1 cellular context compared by ENCODE assay signal in genomic region chr4:108313546-108314339, GRCh38.
TF ChIP-seq lines count a peak whose summit lies in the region.

No MANE protein-coding gene starts in this region.

TF ChIP-seq in GM23338, 12 proteins besides CTCF, POLR2A, EP300 and RAD21 (continued from another document):
- TF ChIP-seq ZNF462 (CRISPR knock-in tag; IDR thresholded peaks at IDR 0.05) = no peak
- TF ChIP-seq, protein P1, sequence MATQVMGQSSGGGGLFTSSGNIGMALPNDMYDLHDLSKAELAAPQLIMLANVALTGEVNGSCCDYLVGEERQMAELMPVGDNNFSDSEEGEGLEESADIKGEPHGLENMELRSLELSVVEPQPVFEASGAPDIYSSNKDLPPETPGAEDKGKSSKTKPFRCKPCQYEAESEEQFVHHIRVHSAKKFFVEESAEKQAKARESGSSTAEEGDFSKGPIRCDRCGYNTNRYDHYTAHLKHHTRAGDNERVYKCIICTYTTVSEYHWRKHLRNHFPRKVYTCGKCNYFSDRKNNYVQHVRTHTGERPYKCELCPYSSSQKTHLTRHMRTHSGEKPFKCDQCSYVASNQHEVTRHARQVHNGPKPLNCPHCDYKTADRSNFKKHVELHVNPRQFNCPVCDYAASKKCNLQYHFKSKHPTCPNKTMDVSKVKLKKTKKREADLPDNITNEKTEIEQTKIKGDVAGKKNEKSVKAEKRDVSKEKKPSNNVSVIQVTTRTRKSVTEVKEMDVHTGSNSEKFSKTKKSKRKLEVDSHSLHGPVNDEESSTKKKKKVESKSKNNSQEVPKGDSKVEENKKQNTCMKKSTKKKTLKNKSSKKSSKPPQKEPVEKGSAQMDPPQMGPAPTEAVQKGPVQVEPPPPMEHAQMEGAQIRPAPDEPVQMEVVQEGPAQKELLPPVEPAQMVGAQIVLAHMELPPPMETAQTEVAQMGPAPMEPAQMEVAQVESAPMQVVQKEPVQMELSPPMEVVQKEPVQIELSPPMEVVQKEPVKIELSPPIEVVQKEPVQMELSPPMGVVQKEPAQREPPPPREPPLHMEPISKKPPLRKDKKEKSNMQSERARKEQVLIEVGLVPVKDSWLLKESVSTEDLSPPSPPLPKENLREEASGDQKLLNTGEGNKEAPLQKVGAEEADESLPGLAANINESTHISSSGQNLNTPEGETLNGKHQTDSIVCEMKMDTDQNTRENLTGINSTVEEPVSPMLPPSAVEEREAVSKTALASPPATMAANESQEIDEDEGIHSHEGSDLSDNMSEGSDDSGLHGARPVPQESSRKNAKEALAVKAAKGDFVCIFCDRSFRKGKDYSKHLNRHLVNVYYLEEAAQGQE (IDR thresholded peaks at IDR 0.05; ENCODE audit: unreplicated experiment) = no peak
- no peak for TF ChIP-seq POLR2AphosphoS5 (IDR thresholded peaks at IDR 0.05; ENCODE audit: low read depth)
- TF ChIP-seq NANOG (IDR thresholded peaks at IDR 0.05; ENCODE audit: borderline replicate concordance) = no peak
